8 cellular contexts compared by ENCODE assay signal in genomic region chr20:56360133-56360898, GRCh38. TPM values are rescaled to one million over a fixed set of nuclear protein-coding genes. Genes with fewer than 3 reads are reported as not detected.
DNase-seq lines count a peak whose midpoint lies in the region; ATAC-seq and TF ChIP-seq lines count a peak whose summit lies in the region.

No MANE protein-coding gene starts in this region.

- no peaks in the 10 kb centered on the region for H3K9me3 Mint-ChIP-seq in immature natural killer cell
- H3K9me3 Mint-ChIP-seq in stimulated activated naive B cell treated with anti-CD40 and anti-IgM and Interleukin-4, amounts not matched to agents 10 μg/mL and 1 μg/mL and 100 μg/mL, for 72 hours = no peaks in the 10 kb centered on the region

- peak overlapping the region; percentile 66 to 95 (median 87) for H3K27ac ChIP-seq in adrenal gland

- H3K4me3 Mint-ChIP-seq in immature natural killer cell = peak overlapping the region; percentile 85 to 90 (median 88)
- peak overlapping the region; percentile 71 to 85 for H3K4me3 Mint-ChIP-seq in stimulated activated naive B cell treated with anti-CD40 and anti-IgM and Interleukin-4, amounts not matched to agents 10 μg/mL and 1 μg/mL and 100 μg/mL, for 72 hours

- WGBS in adrenal gland, 4 donors = 39 to 59% (median 50%) methylated on average over 8 to 13 of the region's 13 CpGs

- no peaks in the 10 kb centered on the region for H3K9me3 ChIP-seq in adrenal gland (replicated peaks in 1 of 3)

- TF ChIP-seq CTCF in adrenal gland (IDR thresholded peaks at IDR 0.05) = no peak

- peak overlapping the region in 3 of 6 donors; percentile 29 to 79 (median 69) for H3K27ac Mint-ChIP-seq in immature natural killer cell
- peak overlapping the region; percentile 86 for H3K27ac Mint-ChIP-seq in stimulated activated naive B cell treated with anti-CD40 and anti-IgM and Interleukin-4, amounts not matched to agents 10 μg/mL and 1 μg/mL and 100 μg/mL, for 72 hours

- peak overlapping the region in 2 of 4 donors; percentile 33 to 98 for H3K4me3 ChIP-seq in adrenal gland

- peaks cover 0 to 6% (median 4%) of the 10 kb centered on the region in 3 donors for H3K27me3 Mint-ChIP-seq in immature natural killer cell (ENCODE audit: low read depth in 3 of 3)
- H3K27me3 Mint-ChIP-seq in stimulated activated naive B cell treated with anti-CD40 and anti-IgM and Interleukin-4, amounts not matched to agents 10 μg/mL and 1 μg/mL and 100 μg/mL, for 72 hours = peaks cover 0 to 5% of the 10 kb centered on the region in 2 donors

- H3K36me3 ChIP-seq in adrenal gland (replicated peaks in 1 of 2) = peaks cover 0 to 5% of the 10 kb centered on the region in 2 donors

- H3K36me3 Mint-ChIP-seq in immature natural killer cell = no peaks in the 10 kb centered on the region
- H3K36me3 Mint-ChIP-seq in stimulated activated naive B cell treated with anti-CD40 and anti-IgM and Interleukin-4, amounts not matched to agents 10 μg/mL and 1 μg/mL and 100 μg/mL, for 72 hours = peaks cover 0 to under 1% of the 10 kb centered on the region in 2 donors

- H3K4me1 Mint-ChIP-seq in immature natural killer cell = peaks cover 21 to 23% of the 10 kb centered on the region in 2 donors
- peaks cover 9 to 13% of the 10 kb centered on the region in 2 donors for H3K4me1 Mint-ChIP-seq in stimulated activated naive B cell treated with anti-CD40 and anti-IgM and Interleukin-4, amounts not matched to agents 10 μg/mL and 1 μg/mL and 100 μg/mL, for 72 hours

- H3K27me3 ChIP-seq in adrenal gland = no peaks in the 10 kb centered on the region

- no peak for ATAC-seq in stimulated activated naive B cell treated with anti-CD40 and anti-IgM and Interleukin-4, amounts not matched to agents 10 μg/mL and 1 μg/mL and 100 μg/mL, for 72 hours (replicated peaks)

- H3K4me1 ChIP-seq in adrenal gland (replicated peaks in 1 of 2) = peaks cover 22 to 48% of the 10 kb centered on the region in 2 donors

- intact Hi-C loops in adrenal gland (cut with DNase I) = no loop called here

- DNase-seq in NCI-H2171 treated with DMSO at 0.1 percent for 48 hours (lab: John Stamatoyannopoulos, UW) (peak; percentile 23), NCI-H2171 (lab: John Stamatoyannopoulos, UW) (no peak), adrenal gland (peak; percentile 39 to 63 (median 47)), immature natural killer cell (no peak), SW480 (ENCODE audit: low spot score) (no peak), inferior parietal cortex (ENCODE audit: extremely low spot score) (no peak)
- no peak for DNase-seq in stimulated activated naive B cell treated with anti-CD40 and anti-IgM and Interleukin-4, amounts not matched to agents 10 μg/mL and 1 μg/mL and 100 μg/mL, for 72 hours
- DNase-seq in stimulated activated naive CD4-positive, alpha-beta T cell (lab: John Stamatoyannopoulos, UW) = no peak

- TF ChIP-seq POLR2A in adrenal gland (IDR thresholded peaks at IDR 0.05) = no peak

RNA-seq across cellular contexts. Expression of gene FAM210B, which starts 1.5 kb away (rescaled TPM):
- 100 to 1,000 TPM in 7 of 8 donors, 10 to 100 TPM in 1; 90.0 to 207 (median 128) TPM for total RNA-seq in adrenal gland
- polyA plus RNA-seq in adrenal gland (100 to 1,000 TPM in 1 of 3 donors, 10 to 100 TPM in 2; 74.9 to 207 (median 75.5) TPM), immature natural killer cell (10 to 100 TPM; 15.2 to 29.7 (median 15.8) TPM)

RNA-seq across cellular contexts. Expression of gene AURKA, which starts 31.7 kb away (rescaled TPM):
- 1 to 10 TPM; 1.4 to 6.0 (median 3.1) TPM for total RNA-seq in adrenal gland
- 1 to 10 TPM; 1.1 to 5.8 (median 1.3) TPM for polyA plus RNA-seq in adrenal gland
- 1 to 10 TPM; 1.1 to 2.2 (median 1.8) TPM for polyA plus RNA-seq in immature natural killer cell

RNA-seq across cellular contexts. Expression of gene CSTF1, which starts 32.1 kb away (rescaled TPM):
- 10 to 100 TPM; 28.7 to 36.2 (median 32.8) TPM for total RNA-seq in adrenal gland
- polyA plus RNA-seq in adrenal gland (10 to 100 TPM in 1 of 3 donors, 1 to 10 TPM in 2; 5.1 to 48.3 (median 8.2) TPM), immature natural killer cell (10 to 100 TPM; 21.2 to 42.2 (median 30.6) TPM)

RNA-seq across cellular contexts. Expression of gene CASS4, which starts 51.7 kb away (rescaled TPM):
- 1 to 10 TPM in 7 of 8 donors, under 1 TPM in 1; 0.87 to 4.7 (median 1.6) TPM for total RNA-seq in adrenal gland
- polyA plus RNA-seq in adrenal gland (under 1 TPM; 0.37 to 0.97 (median 0.73) TPM), immature natural killer cell (1 to 10 TPM; 3.2 to 5.5 (median 3.5) TPM)

Comparison
In these comparisons a context has a peak if more than half of its experiments do, and no peak if none do; other contexts are left out.
1. DNase-seq: peak in NCI-H2171 treated with DMSO at 0.1 percent for 48 hours (single experiment) and adrenal gland (7 of 7); none in NCI-H2171 (single experiment), immature natural killer cell (0 of 3), stimulated activated naive B cell treated with anti-CD40 and anti-IgM and Interleukin-4, amounts not matched to agents 10 μg/mL and 1 μg/mL and 100 μg/mL, for 72 hours (single experiment), SW480 (single experiment), stimulated activated naive CD4-positive, alpha-beta T cell (0 of 6) and inferior parietal cortex (single experiment).